8 cellular contexts compared by ENCODE assay signal in the genomic region with DNA sequence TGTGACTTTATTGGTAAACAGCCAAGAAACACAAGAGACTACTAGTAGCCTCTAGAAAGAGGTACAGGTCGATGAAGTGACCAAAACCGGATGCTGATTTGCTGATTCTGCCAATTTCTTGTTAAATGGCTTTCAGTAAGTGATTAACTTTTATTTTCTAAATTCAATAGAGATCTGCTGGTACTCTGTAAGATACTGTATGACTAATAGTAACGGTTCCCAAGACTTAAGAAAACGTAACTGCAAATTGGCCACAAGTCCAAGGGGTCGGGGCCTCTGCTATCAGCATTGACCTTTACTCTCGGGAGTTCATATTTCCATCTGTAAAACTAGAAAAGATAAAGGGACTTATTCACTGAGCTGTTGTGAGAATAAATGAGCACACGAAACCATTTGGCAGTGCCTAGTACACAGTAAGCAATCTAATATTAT. TPM values are rescaled to one million over a fixed set of nuclear protein-coding genes. Genes with fewer than 3 reads are reported as not detected.
DNase-seq lines count a peak whose midpoint lies in the region; ATAC-seq and TF ChIP-seq lines count a peak whose summit lies in the region.

No MANE protein-coding gene starts in this region.

- peaks cover 51% of the 10 kb centered on the region for H4K20me1 ChIP-seq in BLaER1

- H3K27me3 Mint-ChIP-seq in T-cell = no peaks in the 10 kb centered on the region

- H3K36me3 ChIP-seq in BLaER1 = peaks cover 16% of the 10 kb centered on the region
- no peaks in the 10 kb centered on the region for H3K36me3 ChIP-seq in WERI-Rb-1

- H3K4me1 ChIP-seq in BLaER1 = peaks cover 47% of the 10 kb centered on the region

- H3K9me3 Mint-ChIP-seq in T-cell = no peaks in the 10 kb centered on the region

- peaks cover 48 to 53% (median 50%) of the 10 kb centered on the region in 3 donors for H3K4me1 Mint-ChIP-seq in T-cell

- H3K4me3 ChIP-seq in BLaER1 (peak overlapping the region; percentile 99), WERI-Rb-1 (ENCODE audit: low read depth, low read length) (no peak overlapping the region)

- ATAC-seq in GM21825 (IDR thresholded peaks at IDR 0.05; ENCODE audit: unreplicated experiment) (peak; percentile 19), T-cell (replicated peaks in 1 of 4) (no peak), HG02678 (IDR thresholded peaks at IDR 0.05; ENCODE audit: unreplicated experiment) (no peak)

- no peak overlapping the region for H3K9ac ChIP-seq in BLaER1

- H3K27ac ChIP-seq in BLaER1 (no peak overlapping the region), WERI-Rb-1 (no peak overlapping the region)

- H3K27ac Mint-ChIP-seq in T-cell = no peak overlapping the region

- H3K4me2 ChIP-seq in BLaER1 = peak overlapping the region; percentile 84

- CTCF ChIA-PET in T-cell (lab: Charles Lee) = interaction anchor here (0.7 to 5.9 kb wide), 10 partner anchors 8 to 152 kb away, joined by 3 to 38 read pairs (median 16); no protein-coding TSS in a partner anchor

- H3K4me3 Mint-ChIP-seq in T-cell = peak overlapping the region; percentile 15 to 80 (median 54)

- no peak for TF ChIP-seq CTCF in WERI-Rb-1 (IDR thresholded peaks at IDR 0.05; ENCODE audit: low read depth, low read length)

- POLR2A ChIA-PET in T-cell (lab: Charles Lee) = no interaction called here

- peaks cover 15% of the 10 kb centered on the region for H3K36me3 Mint-ChIP-seq in T-cell

- H3K27me3 ChIP-seq in BLaER1 = no peaks in the 10 kb centered on the region
- no peaks in the 10 kb centered on the region for H3K27me3 ChIP-seq in WERI-Rb-1 (ENCODE audit: insufficient read depth, low read depth, severe bottlenecking)

- H3K9me3 ChIP-seq in BLaER1 = peaks cover 11% of the 10 kb centered on the region; the same call in 1 of the 2 replicates
- H3K9me3 ChIP-seq in WERI-Rb-1 (ENCODE audit: severe bottlenecking) = no peaks in the 10 kb centered on the region

- DNase-seq in T-cell (no peak), kidney glomerular epithelial cell (lab: John Stamatoyannopoulos, UW) (peak; percentile 67), WERI-Rb-1 (no peak), NCI-H345 (lab: John Stamatoyannopoulos, UW) (no peak), retina (no peak)

RNA-seq across cellular contexts. Expression of gene FAM3C, which starts 1.4 kb away (rescaled TPM):
- 10 to 100 TPM in 4 of 5 donors, 1 to 10 TPM in 1; 8.8 to 21.8 (median 14.9) TPM for total RNA-seq in T-cell
